ENCODE assay signal across 26 cellular contexts in the genomic region with DNA sequence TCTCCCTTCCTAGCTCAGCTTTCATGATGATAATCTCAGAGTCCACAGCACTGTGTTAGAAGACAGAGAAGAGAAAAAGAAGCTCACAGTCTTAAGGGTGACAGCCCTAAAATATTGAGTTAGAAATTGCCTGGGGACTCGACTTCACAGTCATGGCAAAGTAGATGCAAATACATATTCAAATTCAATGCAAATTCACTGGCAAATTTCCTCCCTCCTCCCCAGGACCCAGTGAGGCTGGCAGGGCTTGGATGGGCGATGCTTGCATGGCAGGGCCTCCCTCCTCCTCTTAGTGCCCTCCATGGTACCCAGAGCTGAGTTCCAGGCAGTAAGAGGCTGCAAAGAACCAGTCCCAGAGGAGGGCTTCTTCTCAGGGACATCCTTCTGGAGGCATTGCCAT.
"Had no signal": no experiment of that assay in that cellular context is flagged by ENCODE, and none has a peak within 500 bp of the region (broad histone marks: within the 10 kb centered on the region; RNA-seq: fewer than 3 reads in every experiment).

No MANE protein-coding gene starts in this region.

- H3K9me3 ChIP-seq: ascending aorta, colonic mucosa, gastrocnemius medialis had no signal

- H3K27ac ChIP-seq: ascending aorta, breast epithelium, cardiac muscle cell, colonic mucosa, dorsolateral prefrontal cortex, foreskin keratinocyte, gastrocnemius medialis, heart left ventricle had no signal

- H3K4me1 ChIP-seq: ascending aorta, breast epithelium, colonic mucosa, foreskin keratinocyte, gastrocnemius medialis, heart left ventricle had no signal

- DNase-seq: activated CD4-positive, alpha-beta memory T cell treated with anti-CD3 and anti-CD28 coated beads for 36 hours; activated CD4-positive, alpha-beta T cell treated with anti-CD3 and anti-CD28 coated beads for 1 hour; activated CD4-positive, alpha-beta T cell treated with anti-CD3 and anti-CD28 coated beads for 4 hours; activated CD4-positive, CD25-positive, alpha-beta regulatory T cell; activated CD8-positive, alpha-beta memory T cell treated with anti-CD3 and anti-CD28 coated beads, Interleukin-2, amount 10 ng/mL, durations not matched to agents 7 days and 5 days; activated CD8-positive, alpha-beta memory T cell treated with anti-CD3 and anti-CD28 coated beads, Interleukin-2, amount 50 U/mL, for 4 hours; activated effector memory CD4-positive, alpha-beta T cell treated with anti-CD3 and anti-CD28 coated beads, Interleukin-2, amount 50 U/mL, for 16 hours; activated naive CD4-positive, alpha-beta T cell; activated naive CD4-positive, alpha-beta T cell treated with anti-CD3 and anti-CD28 coated beads, Interleukin-2, amount 10 ng/mL, durations not matched to agents 7 days and 5 days; activated naive CD8-positive, alpha-beta T cell treated with anti-CD3 and anti-CD28 coated beads, Interleukin-2, amount 10 ng/mL, durations not matched to agents 7 days and 5 days; activated T-cell treated with anti-CD3 and anti-CD28 coated beads, Interleukin-2, amount 50 U/mL, for 1 hour; activated T-cell treated with anti-CD3 and anti-CD28 coated beads, Interleukin-2, amount 50 U/mL, for 48 hours; central memory CD4-positive, alpha-beta T cell; cerebellar nuclear complex; colonic mucosa; dorsolateral prefrontal cortex; effector memory CD4-positive, alpha-beta T cell; endodermal cell; foreskin keratinocyte; gastrocnemius medialis; glutamatergic neuron; heart left ventricle; T-helper 2 cell had no signal

- H3K36me3 ChIP-seq: ascending aorta, breast epithelium, cardiac muscle cell, colonic mucosa, gastrocnemius medialis, heart left ventricle had no signal

- H3K4me3 ChIP-seq: ascending aorta, breast epithelium, cardiac muscle cell, colonic mucosa, dorsolateral prefrontal cortex, gastrocnemius medialis, heart left ventricle had no signal

- H3K27me3 ChIP-seq: ascending aorta, cardiac muscle cell, colonic mucosa, foreskin keratinocyte, gastrocnemius medialis had no signal
